ENCODE assay signal across 9 cellular contexts in the genomic region with DNA sequence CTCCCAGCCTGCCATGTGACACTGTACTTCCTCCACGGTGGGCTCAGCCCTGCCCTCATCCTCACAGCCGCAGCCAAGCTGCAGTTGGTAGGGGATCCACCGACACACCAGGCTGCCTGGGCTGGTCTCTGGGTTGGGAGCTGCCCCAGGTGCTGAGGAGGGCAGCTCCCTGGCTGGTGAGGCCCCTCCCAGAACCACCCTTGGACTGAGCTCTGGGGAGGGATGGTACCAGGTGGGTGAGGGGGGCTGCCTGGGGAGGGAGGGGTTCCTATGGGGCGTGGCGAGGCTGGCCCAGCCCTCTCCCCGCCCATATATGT. TPM values are rescaled to one million over a fixed set of nuclear protein-coding genes. Genes with fewer than 3 reads are reported as not detected.
A peak's percentile ranks its signal among the peaks of the same experiment; 100 is the strongest.
DNase-seq lines count a peak whose midpoint lies in the region; ATAC-seq, FAIRE-seq and TF ChIP-seq lines count a peak whose summit lies in the region.
"Had no signal": no experiment of that assay in that cellular context is flagged by ENCODE, and none has a peak within 500 bp of the region (broad histone marks: within the 10 kb centered on the region; RNA-seq: fewer than 3 reads in every experiment).

No MANE protein-coding gene starts in this region.

- no peaks in the 10 kb centered on the region for H3K9me3 Mint-ChIP-seq in HFFc6
- H3K9me3 Mint-ChIP-seq in activated T-helper 17 cell treated with anti-CD3 and anti-CD28 coated beads, Interleukin-2, amount 50 U/mL, for 72 hours, result no peaks in the 10 kb centered on the region

- H3K4me1 ChIP-seq in heart right ventricle (peaks cover 22 to 62% (median 53%) of the 10 kb centered on the region in 9 donors), small intestine (ENCODE audit: control insufficient read depth in 2 of 2, insufficient read depth in 1 of 2, low read depth in 1 of 2, low read length in 1 of 2) (peaks cover 2 to 4% of the 10 kb centered on the region in 2 donors)

- H3K36me3 ChIP-seq in heart right ventricle, result peaks cover 0 to 60% (median 5%) of the 10 kb centered on the region in 9 donors
- H3K36me3 ChIP-seq in small intestine (ENCODE audit: control insufficient read depth in 2 of 2, insufficient read depth in 2 of 2, low read length in 2 of 2), result peaks cover 0 to 2% of the 10 kb centered on the region in 2 donors

- DNase-seq in HFFc6 (no peak), heart right ventricle (peak in 1 of 2 donors; percentile 12), small intestine (peak; percentile 63), NCI-H1930 (lab: John Stamatoyannopoulos, UW) (no peak), NCI-H2196 treated with DMSO at 0.1 percent for 48 hours (lab: John Stamatoyannopoulos, UW; ENCODE audit: unreplicated experiment) (no peak), T-helper 1 cell (no peak)

- no peak for TF ChIP-seq CTCF in HFFc6 (IDR thresholded peaks at IDR 0.05)
- TF ChIP-seq CTCF in heart right ventricle (IDR thresholded peaks at IDR 0.05), result no peak

- no peaks in the 10 kb centered on the region; the same call in 1 of the 2 replicates for H3K36me3 Mint-ChIP-seq in HFFc6 (ENCODE audit: low read depth)
- H3K36me3 Mint-ChIP-seq in activated T-helper 17 cell treated with anti-CD3 and anti-CD28 coated beads, Interleukin-2, amount 50 U/mL, for 72 hours (ENCODE audit: low read depth), result peaks cover 15% of the 10 kb centered on the region

- H3K27ac ChIP-seq in heart right ventricle, result peak overlapping the region in 9 of 10 donors; percentile 68 to 93 (median 77)
- H3K27ac ChIP-seq in small intestine (ENCODE audit: low read depth in 1 of 2, low read length in 1 of 2), result peak overlapping the region in 1 of 2 donors; percentile 21
- H3K27ac ChIP-seq: SJSA1 had no signal

- intact Hi-C loops in heart right ventricle (cut with DNase I), result no loop called here

- no peak for ATAC-seq in activated T-helper 17 cell treated with anti-CD3 and anti-CD28 coated beads, Interleukin-2, amount 50 U/mL, for 72 hours (replicated peaks)
- ATAC-seq in heart right ventricle, result peak in 7 of 8 donors; percentile 1 to 37 (median 18)
- ATAC-seq in HG03139 (IDR thresholded peaks at IDR 0.05; ENCODE audit: unreplicated experiment), result no peak

- H3K27me3 ChIP-seq in heart right ventricle (no peaks in the 10 kb centered on the region), small intestine (ENCODE audit: control insufficient read depth in 2 of 2, insufficient read depth in 2 of 2, low read length in 2 of 2) (no peaks in the 10 kb centered on the region)
- H3K27me3 ChIP-seq: SJSA1 had no signal

- H3K4me3 ChIP-seq in heart right ventricle (peak overlapping the region in 5 of 10 donors; percentile 9 to 42 (median 30)), small intestine (ENCODE audit: low read depth in 1 of 2, low read length in 2 of 2) (no peak overlapping the region)
- H3K4me3 ChIP-seq: SJSA1 had no signal

- no peak overlapping the region for H3K4me3 Mint-ChIP-seq in HFFc6
- peak overlapping the region; percentile 39 for H3K4me3 Mint-ChIP-seq in activated T-helper 17 cell treated with anti-CD3 and anti-CD28 coated beads, Interleukin-2, amount 50 U/mL, for 72 hours

- H3K27me3 Mint-ChIP-seq in HFFc6 (ENCODE audit: insufficient read depth), result peaks cover 48% of the 10 kb centered on the region
- no peaks in the 10 kb centered on the region for H3K27me3 Mint-ChIP-seq in activated T-helper 17 cell treated with anti-CD3 and anti-CD28 coated beads, Interleukin-2, amount 50 U/mL, for 72 hours

- peak overlapping the region; percentile 33; the same call in 1 of the 2 replicates for H3K27ac Mint-ChIP-seq in HFFc6
- H3K27ac Mint-ChIP-seq in activated T-helper 17 cell treated with anti-CD3 and anti-CD28 coated beads, Interleukin-2, amount 50 U/mL, for 72 hours, result no peak overlapping the region

- peaks cover 10% of the 10 kb centered on the region; the same call in 1 of the 2 replicates for H3K4me1 Mint-ChIP-seq in HFFc6 (ENCODE audit: low read depth)
- H3K4me1 Mint-ChIP-seq in activated T-helper 17 cell treated with anti-CD3 and anti-CD28 coated beads, Interleukin-2, amount 50 U/mL, for 72 hours, result peaks cover 3% of the 10 kb centered on the region

- no peak for FAIRE-seq in small intestine (lab: Jason Lieb, UNC)

- H3K9me3 ChIP-seq in heart right ventricle (no peaks in the 10 kb centered on the region), small intestine (ENCODE audit: control insufficient read depth, low read depth) (no peaks in the 10 kb centered on the region)
- H3K9me3 ChIP-seq: SJSA1 had no signal

- 42 to 47% methylated on average over 6 of the region's 6 CpGs for WGBS in heart right ventricle, 2 donors
- WGBS in small intestine, 3 donors, result 10 to 18% (median 11%) methylated on average over 6 of the region's 6 CpGs

RNA-seq across cellular contexts. Expression of gene TNFRSF6B, which starts 0.2 kb away (rescaled TPM):
- total RNA-seq in HFFc6 (2021; fragmentation: NEBNext Ultra II Directional; extraction: Animal tissue kit (Norgen Biotek cat#: 25700)), result 1 to 10 TPM in 3 of 6 experiments, under 1 TPM in 3; 0.33 to 1.8 (median 1.1) TPM
- not detected for total RNA-seq in activated T-helper 17 cell treated with anti-CD3 and anti-CD28 coated beads, Interleukin-2, amount 50 U/mL, for 72 hours
- total RNA-seq in heart right ventricle, result 1 to 10 TPM in 4 of 10 donors, under 1 TPM in 6; 0.26 to 5.1 (median 0.57) TPM
- 10 to 100 TPM; 11.7 to 12.5 TPM for polyA plus RNA-seq in heart right ventricle
- 10 to 100 TPM in 1 of 3 donors, 1 to 10 TPM in 2; 4.2 to 15.9 (median 7.3) TPM for polyA plus RNA-seq in small intestine

RNA-seq across cellular contexts. Expression of gene ARFRP1, which starts 11.5 kb away (rescaled TPM):
- total RNA-seq in HFFc6 (2021; fragmentation: NEBNext Ultra II Directional; extraction: Animal tissue kit (Norgen Biotek cat#: 25700)), result 10 to 100 TPM; 35.1 to 44.2 (median 37.4) TPM
- total RNA-seq in activated T-helper 17 cell treated with anti-CD3 and anti-CD28 coated beads, Interleukin-2, amount 50 U/mL, for 72 hours, result 10 to 100 TPM; 43.8 to 55.8 TPM
- 10 to 100 TPM; 34.9 to 51.6 (median 38.8) TPM for total RNA-seq in heart right ventricle
- polyA plus RNA-seq in heart right ventricle (10 to 100 TPM; 43.2 to 59.1 TPM), small intestine (10 to 100 TPM; 60.6 to 78.6 (median 61.0) TPM)

RNA-seq across cellular contexts. Expression of gene ZGPAT, which starts 11.6 kb away (rescaled TPM):
- 10 to 100 TPM; 18.3 to 22.9 (median 19.6) TPM for total RNA-seq in HFFc6 (2021; fragmentation: NEBNext Ultra II Directional; extraction: Animal tissue kit (Norgen Biotek cat#: 25700))
- total RNA-seq in activated T-helper 17 cell treated with anti-CD3 and anti-CD28 coated beads, Interleukin-2, amount 50 U/mL, for 72 hours, result 10 to 100 TPM; 18.3 to 24.7 TPM
- total RNA-seq in heart right ventricle, result 10 to 100 TPM; 11.8 to 21.7 (median 14.7) TPM
- polyA plus RNA-seq in heart right ventricle, result 10 to 100 TPM; 26.5 to 44.7 TPM
- polyA plus RNA-seq in small intestine, result 10 to 100 TPM; 26.4 to 39.8 (median 34.9) TPM

RNA-seq across cellular contexts. Expression of gene RTEL1, which starts 38.2 kb away (rescaled TPM):
- total RNA-seq in HFFc6 (2021; fragmentation: NEBNext Ultra II Directional; extraction: Animal tissue kit (Norgen Biotek cat#: 25700)), result 10 to 100 TPM; 19.0 to 26.8 (median 22.7) TPM
- 10 to 100 TPM; 41.8 to 51.8 TPM for total RNA-seq in activated T-helper 17 cell treated with anti-CD3 and anti-CD28 coated beads, Interleukin-2, amount 50 U/mL, for 72 hours
- total RNA-seq in heart right ventricle, result 10 to 100 TPM in 5 of 10 donors, 1 to 10 TPM in 5; 6.1 to 14.5 (median 10.3) TPM
- 10 to 100 TPM in 1 of 2 donors, 1 to 10 TPM in 1; 5.3 to 18.8 TPM for polyA plus RNA-seq in heart right ventricle
- polyA plus RNA-seq in small intestine, result 10 to 100 TPM in 2 of 3 donors, 1 to 10 TPM in 1; 3.5 to 15.0 (median 11.2) TPM

RNA-seq across cellular contexts. Expression of gene LIME1, which starts 40.2 kb away (rescaled TPM):
- total RNA-seq in HFFc6 (2021; fragmentation: NEBNext Ultra II Directional; extraction: Animal tissue kit (Norgen Biotek cat#: 25700)), result 1 to 10 TPM; 3.4 to 6.1 (median 4.6) TPM
- 10 to 100 TPM in 1 of 2 donors, 1 to 10 TPM in 1; 9.8 to 24.8 TPM for total RNA-seq in activated T-helper 17 cell treated with anti-CD3 and anti-CD28 coated beads, Interleukin-2, amount 50 U/mL, for 72 hours
- total RNA-seq in heart right ventricle, result 1 to 10 TPM in 9 of 10 donors, under 1 TPM in 1; 0.79 to 4.1 (median 2.7) TPM
- polyA plus RNA-seq in heart right ventricle, result 10 to 100 TPM in 1 of 2 donors, 1 to 10 TPM in 1; 4.9 to 15.7 TPM
- 10 to 100 TPM; 10.8 to 48.4 (median 34.4) TPM for polyA plus RNA-seq in small intestine

Comparison
In these comparisons a context has a peak if more than half of its experiments do, and no peak if none do; other contexts are left out.
1. ATAC-seq: peak in heart right ventricle (7 of 8); none in activated T-helper 17 cell treated with anti-CD3 and anti-CD28 coated beads, Interleukin-2, amount 50 U/mL, for 72 hours (single experiment) and HG03139 (single experiment).